1 cellular context compared by ENCODE assay signal in genomic region chr12:66169221-66170170, GRCh38.
TF ChIP-seq lines count a peak whose summit lies in the region.

A gene with protein sequence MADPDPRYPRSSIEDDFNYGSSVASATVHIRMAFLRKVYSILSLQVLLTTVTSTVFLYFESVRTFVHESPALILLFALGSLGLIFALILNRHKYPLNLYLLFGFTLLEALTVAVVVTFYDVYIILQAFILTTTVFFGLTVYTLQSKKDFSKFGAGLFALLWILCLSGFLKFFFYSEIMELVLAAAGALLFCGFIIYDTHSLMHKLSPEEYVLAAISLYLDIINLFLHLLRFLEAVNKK (minus strand): TSS chr12:66169996. CDS start chr12:66169951, 45 bp downstream.

TF ChIP-seq in HepG2, 621 proteins besides CTCF, POLR2A, EP300 and RAD21 (continued from another document and continues in another):
- 0 out of 2 replicates have a peak, but pooled peaks have one; percentile 54 for TF ChIP-seq ZNF577 (CRISPR knock-in tag; IDR thresholded peaks at IDR 0.05; ENCODE audit: borderline replicate concordance, low read depth)
- peak; percentile 60 for TF ChIP-seq RFXAP (CRISPR knock-in tag; IDR thresholded peaks at IDR 0.05; ENCODE audit: borderline replicate concordance)
- no peak; the same call in 1 of the 2 replicates for TF ChIP-seq ZNF841 (CRISPR knock-in tag; IDR thresholded peaks at IDR 0.05; ENCODE audit: borderline replicate concordance)
- no peak for TF ChIP-seq GZF1 (CRISPR knock-in tag; IDR thresholded peaks at IDR 0.05)
- TF ChIP-seq ZNF337 (CRISPR knock-in tag; IDR thresholded peaks at IDR 0.05; ENCODE audit: borderline replicate concordance, low read depth) = 0 out of 2 replicates have a peak, but pooled peaks have one; percentile 66
- TF ChIP-seq CEBPG (CRISPR knock-in tag; IDR thresholded peaks at IDR 0.05) = peak; percentile 89
- TF ChIP-seq RXRA (CRISPR knock-in tag; IDR thresholded peaks at IDR 0.05) = peak; percentile 80; the same call in 1 of the 2 replicates
- 0 out of 2 replicates have a peak, but pooled peaks have one; percentile 47 for TF ChIP-seq ZNF850 (CRISPR knock-in tag; conservative IDR thresholded peaks at IDR 0.05)
- TF ChIP-seq HDAC2 (CRISPR knock-in tag; IDR thresholded peaks at IDR 0.05) = peak; percentile 65; the same call in 1 of the 2 replicates
- no peak for TF ChIP-seq ZFP62 (CRISPR knock-in tag; IDR thresholded peaks at IDR 0.05)
- peak; percentile 58 for TF ChIP-seq SPEN (CRISPR knock-in tag; IDR thresholded peaks at IDR 0.05; ENCODE audit: low read depth)
- TF ChIP-seq ZNF556 (CRISPR knock-in tag; IDR thresholded peaks at IDR 0.05; ENCODE audit: borderline replicate concordance) = peak; percentile 93
- no peak for TF ChIP-seq ZNF331 (CRISPR knock-in tag; IDR thresholded peaks at IDR 0.05)
- TF ChIP-seq, protein P1, sequence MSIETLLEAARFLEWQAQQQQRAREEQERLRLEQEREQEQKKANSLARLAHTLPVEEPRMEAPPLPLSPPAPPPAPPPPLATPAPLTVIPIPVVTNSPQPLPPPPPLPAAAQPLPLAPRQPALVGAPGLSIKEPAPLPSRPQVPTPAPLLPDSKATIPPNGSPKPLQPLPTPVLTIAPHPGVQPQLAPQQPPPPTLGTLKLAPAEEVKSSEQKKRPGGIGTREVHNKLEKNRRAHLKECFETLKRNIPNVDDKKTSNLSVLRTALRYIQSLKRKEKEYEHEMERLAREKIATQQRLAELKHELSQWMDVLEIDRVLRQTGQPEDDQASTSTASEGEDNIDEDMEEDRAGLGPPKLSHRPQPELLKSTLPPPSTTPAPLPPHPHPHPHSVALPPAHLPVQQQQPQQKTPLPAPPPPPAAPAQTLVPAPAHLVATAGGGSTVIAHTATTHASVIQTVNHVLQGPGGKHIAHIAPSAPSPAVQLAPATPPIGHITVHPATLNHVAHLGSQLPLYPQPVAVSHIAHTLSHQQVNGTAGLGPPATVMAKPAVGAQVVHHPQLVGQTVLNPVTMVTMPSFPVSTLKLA (IDR thresholded peaks at IDR 0.05) = no peak
- peak; percentile 87; the same call in 1 of the 2 replicates for TF ChIP-seq NRL (CRISPR knock-in tag; IDR thresholded peaks at IDR 0.05; ENCODE audit: borderline replicate concordance)
- TF ChIP-seq, protein P2, sequence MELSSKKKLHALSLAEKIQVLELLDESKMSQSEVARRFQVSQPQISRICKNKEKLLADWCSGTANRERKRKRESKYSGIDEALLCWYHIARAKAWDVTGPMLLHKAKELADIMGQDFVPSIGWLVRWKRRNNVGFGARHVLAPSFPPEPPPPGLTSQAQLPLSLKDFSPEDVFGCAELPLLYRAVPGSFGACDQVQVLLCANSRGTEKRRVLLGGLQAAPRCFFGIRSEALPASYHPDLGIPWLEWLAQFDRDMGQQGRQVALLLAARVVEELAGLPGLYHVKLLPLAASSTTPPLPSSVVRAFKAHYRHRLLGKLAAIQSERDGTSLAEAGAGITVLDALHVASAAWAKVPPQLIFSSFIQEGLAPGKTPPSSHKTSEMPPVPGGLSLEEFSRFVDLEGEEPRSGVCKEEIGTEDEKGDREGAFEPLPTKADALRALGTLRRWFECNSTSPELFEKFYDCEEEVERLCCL (CRISPR knock-in tag; IDR thresholded peaks at IDR 0.05; ENCODE audit: borderline replicate concordance) = no peak; the same call in 1 of the 2 replicates
- TF ChIP-seq ZNF558 (CRISPR knock-in tag; IDR thresholded peaks at IDR 0.05; ENCODE audit: borderline replicate concordance) = peak; percentile 92; the same call in 1 of the 2 replicates
- TF ChIP-seq NFE2L2 (IDR thresholded peaks at IDR 0.05; ENCODE audit: low read length) = no peak
- peak; percentile 80 for TF ChIP-seq KDM3A (CRISPR knock-in tag; IDR thresholded peaks at IDR 0.05; ENCODE audit: low read depth)
- TF ChIP-seq WIZ (CRISPR knock-in tag; IDR thresholded peaks at IDR 0.05) = 0 out of 2 replicates have a peak, but pooled peaks have one; percentile 32
- TF ChIP-seq ELF3 (CRISPR knock-in tag; IDR thresholded peaks at IDR 0.05) = peak; percentile 92; the same call in 1 of the 2 replicates
- TF ChIP-seq CBX2 (IDR thresholded peaks at IDR 0.05; ENCODE audit: low read depth, low read length) = no peak
- 0 out of 2 replicates have a peak, but pooled peaks have one; percentile 21 for TF ChIP-seq CBX2 (CRISPR knock-in tag; IDR thresholded peaks at IDR 0.05; ENCODE audit: low read depth)
- peak; percentile 97 for TF ChIP-seq ASH2L (IDR thresholded peaks at IDR 0.05; ENCODE audit: insufficient read length, low read depth, low read length)
- no peak for TF ChIP-seq TCF7L2 (IDR thresholded peaks at IDR 0.05; ENCODE audit: low read depth, low read length)
- 0 out of 2 replicates have a peak, but pooled peaks have one; percentile 81 for TF ChIP-seq ZNF234 (CRISPR knock-in tag; conservative IDR thresholded peaks at IDR 0.05)
- TF ChIP-seq ZNF768 (CRISPR knock-in tag; IDR thresholded peaks at IDR 0.05) = peak; percentile 56; the same call in 1 of the 2 replicates
- no peak for TF ChIP-seq CHD4 (IDR thresholded peaks at IDR 0.05; ENCODE audit: borderline replicate concordance, low read length)
- TF ChIP-seq YEATS2 (CRISPR knock-in tag; IDR thresholded peaks at IDR 0.05; ENCODE audit: borderline replicate concordance) = peak; percentile 51; the same call in 1 of the 2 replicates
- TF ChIP-seq RCOR2 (CRISPR knock-in tag; IDR thresholded peaks at IDR 0.05) = peak; percentile 46
- peak; percentile 70; the same call in 1 of the 2 replicates for TF ChIP-seq ZNF546 (CRISPR knock-in tag; conservative IDR thresholded peaks at IDR 0.05)
- TF ChIP-seq KLF11 (CRISPR knock-in tag; IDR thresholded peaks at IDR 0.05) = no peak; the same call in 1 of the 2 replicates
- no peak for TF ChIP-seq RFX1 (IDR thresholded peaks at IDR 0.05)
- TF ChIP-seq ARID2 (CRISPR knock-in tag; IDR thresholded peaks at IDR 0.05; ENCODE audit: borderline replicate concordance) = no peak
- TF ChIP-seq KAT2B (IDR thresholded peaks at IDR 0.05; ENCODE audit: borderline replicate concordance, low read depth, low read length) = no peak
- no peak for TF ChIP-seq SMAD3 (CRISPR knock-in tag; IDR thresholded peaks at IDR 0.05)
- peak; percentile 91; the same call in 1 of the 2 replicates for TF ChIP-seq ZNF775 (CRISPR knock-in tag; IDR thresholded peaks at IDR 0.05; ENCODE audit: borderline replicate concordance)
- TF ChIP-seq GATAD2A (CRISPR knock-in tag; IDR thresholded peaks at IDR 0.05) = peak; percentile 37; the same call in 1 of the 2 replicates
- no peak for TF ChIP-seq ZNF282 (IDR thresholded peaks at IDR 0.05; ENCODE audit: partially characterized antibody)
- TF ChIP-seq GLMP (CRISPR knock-in tag; IDR thresholded peaks at IDR 0.05; ENCODE audit: borderline replicate concordance) = no peak
- no peak for TF ChIP-seq ZNF616 (CRISPR knock-in tag; IDR thresholded peaks at IDR 0.05; ENCODE audit: low read depth)
- no peak for TF ChIP-seq SNRNP70 (IDR thresholded peaks at IDR 0.05; ENCODE audit: low read depth, low read length)
- TF ChIP-seq TEAD3 (CRISPR knock-in tag; optimal IDR thresholded peaks at IDR 0.05; ENCODE audit: borderline replicate concordance) = peak; percentile 52
- 0 out of 2 replicates have a peak, but pooled peaks have one; percentile 23 for TF ChIP-seq SP5 (CRISPR knock-in tag; IDR thresholded peaks at IDR 0.05; ENCODE audit: borderline replicate concordance, low read depth)
- peak in 1 of 2 experiments; percentile 49; a peak in 1 of 4 replicates for TF ChIP-seq ATF4 (CRISPR knock-in tag; IDR thresholded peaks at IDR 0.05)
- TF ChIP-seq ZNF670 (CRISPR knock-in tag; IDR thresholded peaks at IDR 0.05; ENCODE audit: borderline replicate concordance) = peak; percentile 84
- TF ChIP-seq, protein P3, sequence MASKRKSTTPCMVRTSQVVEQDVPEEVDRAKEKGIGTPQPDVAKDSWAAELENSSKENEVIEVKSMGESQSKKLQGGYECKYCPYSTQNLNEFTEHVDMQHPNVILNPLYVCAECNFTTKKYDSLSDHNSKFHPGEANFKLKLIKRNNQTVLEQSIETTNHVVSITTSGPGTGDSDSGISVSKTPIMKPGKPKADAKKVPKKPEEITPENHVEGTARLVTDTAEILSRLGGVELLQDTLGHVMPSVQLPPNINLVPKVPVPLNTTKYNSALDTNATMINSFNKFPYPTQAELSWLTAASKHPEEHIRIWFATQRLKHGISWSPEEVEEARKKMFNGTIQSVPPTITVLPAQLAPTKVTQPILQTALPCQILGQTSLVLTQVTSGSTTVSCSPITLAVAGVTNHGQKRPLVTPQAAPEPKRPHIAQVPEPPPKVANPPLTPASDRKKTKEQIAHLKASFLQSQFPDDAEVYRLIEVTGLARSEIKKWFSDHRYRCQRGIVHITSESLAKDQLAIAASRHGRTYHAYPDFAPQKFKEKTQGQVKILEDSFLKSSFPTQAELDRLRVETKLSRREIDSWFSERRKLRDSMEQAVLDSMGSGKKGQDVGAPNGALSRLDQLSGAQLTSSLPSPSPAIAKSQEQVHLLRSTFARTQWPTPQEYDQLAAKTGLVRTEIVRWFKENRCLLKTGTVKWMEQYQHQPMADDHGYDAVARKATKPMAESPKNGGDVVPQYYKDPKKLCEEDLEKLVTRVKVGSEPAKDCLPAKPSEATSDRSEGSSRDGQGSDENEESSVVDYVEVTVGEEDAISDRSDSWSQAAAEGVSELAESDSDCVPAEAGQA (IDR thresholded peaks at IDR 0.05; ENCODE audit: low read depth) = no peak; the same call in 1 of the 2 replicates
- TF ChIP-seq, protein P3 (CRISPR knock-in tag; IDR thresholded peaks at IDR 0.05; ENCODE audit: borderline replicate concordance) = peak; percentile 75; the same call in 1 of the 2 replicates
- TF ChIP-seq FOXP1 (IDR thresholded peaks at IDR 0.05) = no peak
- no peak for TF ChIP-seq FOXP1 (CRISPR knock-in tag; IDR thresholded peaks at IDR 0.05)
- TF ChIP-seq ZNF691 (CRISPR knock-in tag; IDR thresholded peaks at IDR 0.05; ENCODE audit: borderline replicate concordance, low read depth) = peak; percentile 98
- TF ChIP-seq MXD1 (CRISPR knock-in tag; IDR thresholded peaks at IDR 0.05) = peak; percentile 53; the same call in 1 of the 2 replicates
- no peak for TF ChIP-seq KLF9 (CRISPR knock-in tag; IDR thresholded peaks at IDR 0.05; ENCODE audit: low read depth)
- TF ChIP-seq FOXO4 (CRISPR knock-in tag; conservative IDR thresholded peaks at IDR 0.05) = no peak
- peak; percentile 36; the same call in 1 of the 2 replicates for TF ChIP-seq KDM4B (CRISPR knock-in tag; IDR thresholded peaks at IDR 0.05)
- TF ChIP-seq ZSCAN29 (CRISPR knock-in tag; conservative IDR thresholded peaks at IDR 0.05) = peak; percentile 83; the same call in 1 of the 2 replicates
- 0 out of 2 replicates have a peak, but pooled peaks have one; percentile 24 for TF ChIP-seq ZNF572 (CRISPR knock-in tag; IDR thresholded peaks at IDR 0.05)
- peak; percentile 90 for TF ChIP-seq POGZ (CRISPR knock-in tag; IDR thresholded peaks at IDR 0.05)
- peak; percentile 40 for TF ChIP-seq SOX5 (CRISPR knock-in tag; IDR thresholded peaks at IDR 0.05; ENCODE audit: borderline replicate concordance)
- TF ChIP-seq TGIF2 (CRISPR knock-in tag; IDR thresholded peaks at IDR 0.05) = peak; percentile 48; the same call in 1 of the 2 replicates
